Comparison of ENCODE assay signal across 8 cellular contexts in the genomic region with DNA sequence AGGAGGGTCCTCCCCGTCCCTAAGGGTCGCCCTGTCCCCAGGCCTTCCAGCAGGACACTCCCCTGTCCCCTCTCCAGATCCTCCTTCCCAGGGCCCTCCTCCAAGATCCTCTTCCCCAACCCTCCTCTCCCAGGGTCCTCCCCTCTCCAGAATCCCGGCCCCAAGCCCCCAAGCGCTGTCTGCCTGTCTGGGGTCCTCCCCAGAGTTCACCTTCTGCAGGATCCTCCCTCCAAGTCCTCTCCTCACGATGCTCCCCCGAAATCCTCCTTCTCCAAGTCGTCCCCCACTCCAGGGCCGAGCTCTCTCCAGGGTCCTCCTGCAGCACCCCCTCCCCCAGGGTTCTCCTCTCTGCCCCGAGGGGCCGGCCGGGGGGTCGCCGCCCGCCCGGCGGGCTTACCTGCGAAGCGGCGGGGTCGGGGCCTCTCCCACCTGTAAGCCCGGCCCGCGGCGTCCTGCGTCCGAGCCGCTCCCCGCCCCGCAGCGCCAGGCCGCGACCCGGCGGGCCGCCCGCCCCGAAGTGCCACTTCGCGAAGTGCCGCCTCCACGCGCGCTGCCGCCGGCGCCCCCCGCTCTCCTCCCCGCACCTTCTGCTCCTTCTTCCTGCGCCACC. TPM values are rescaled to one million over a fixed set of nuclear protein-coding genes. Genes with fewer than 3 reads are reported as not detected.
A peak's percentile ranks its signal among the peaks of the same experiment; 100 is the strongest.
DNase-seq lines count a peak whose midpoint lies in the region; ATAC-seq and TF ChIP-seq lines count a peak whose summit lies in the region.

No MANE protein-coding gene starts in this region.

- TF ChIP-seq CTCF in GM12864 (IDR thresholded peaks at IDR 0.05; ENCODE audit: low read depth, low read length, missing control alignments) (no peak), body of pancreas (IDR thresholded peaks at IDR 0.05) (no peak), liver (IDR thresholded peaks at IDR 0.05; ENCODE audit: low read depth, low read length, missing input control) (no peak), tibial nerve (IDR thresholded peaks at IDR 0.05) (no peak)

- H3K9me3 ChIP-seq in body of pancreas: no peaks in the 10 kb centered on the region
- H3K9me3 ChIP-seq in liver (ENCODE audit: control insufficient read depth in 4 of 4, low read length in 3 of 4): no peaks in the 10 kb centered on the region
- no peaks in the 10 kb centered on the region for H3K9me3 ChIP-seq in tibial nerve

- H3K4me3 ChIP-seq in GM12864 (ENCODE audit: low read depth, low read length) (peak overlapping the region; percentile 11; the same call in 1 of the 2 replicates), body of pancreas (peak overlapping the region in 1 of 2 donors; percentile 30), liver (ENCODE audit: low read depth in 1 of 3, low read length in 3 of 3) (peak overlapping the region; percentile 54 to 72 (median 57)), tibial nerve (peak overlapping the region; percentile 43 to 74 (median 60))

- H3K27ac ChIP-seq in body of pancreas (peak overlapping the region in 3 of 4 donors; percentile 2 to 54 (median 10)), liver (ENCODE audit: low read depth in 1 of 2, low read length in 2 of 2) (peak overlapping the region; percentile 55 to 61), tibial nerve (peak overlapping the region in 3 of 4 donors; percentile 66 to 88 (median 71))

- TF ChIP-seq EP300 in tibial nerve (IDR thresholded peaks at IDR 0.05): no peak

- peak; percentile 9 for ATAC-seq in HG03354 (IDR thresholded peaks at IDR 0.05; ENCODE audit: poor library complexity, severe bottlenecking, unreplicated experiment)
- ATAC-seq in body of pancreas: peak; percentile 20
- ATAC-seq in GM18858 (IDR thresholded peaks at IDR 0.05; ENCODE audit: unreplicated experiment): no peak

- H3K4me1 ChIP-seq in body of pancreas (peaks cover 72% of the 10 kb centered on the region), liver (ENCODE audit: control insufficient read depth in 4 of 4, insufficient read depth in 4 of 4, low read length in 3 of 4) (peaks cover 24 to 76% (median 54%) of the 10 kb centered on the region in 4 donors), tibial nerve (peaks cover 0 to 63% (median 32%) of the 10 kb centered on the region in 4 donors)

- TF ChIP-seq RAD21 in liver (IDR thresholded peaks at IDR 0.05): no peak

- intact Hi-C loops in body of pancreas (cut with DNase I): no loop called here

- TF ChIP-seq POLR2A in body of pancreas (IDR thresholded peaks at IDR 0.05) (no peak), tibial nerve (IDR thresholded peaks at IDR 0.05) (no peak)

- WGBS in body of pancreas, 2 donors: 2 to 9% methylated on average over 7 to 24 of the region's 49 CpGs
- WGBS in liver: under 1% methylated on average over 49 of the region's 49 CpGs
- WGBS in tibial nerve, 2 donors: 1 to 4% methylated on average over 8 to 39 of the region's 49 CpGs

- DNase-seq in GM12864 (ENCODE audit: low read depth): no peak
- DNase-seq in body of pancreas: no peak
- DNase-seq in tibial nerve (ENCODE audit: low spot score in 2 of 2): no peak
- no peak for DNase-seq in NCI-H1092 treated with DMSO at 0.1 percent for 48 hours (lab: John Stamatoyannopoulos, UW)
- DNase-seq in DMS79 (lab: John Stamatoyannopoulos, UW): no peak

- peak overlapping the region; percentile 2 to 55 for H3K9ac ChIP-seq in liver (ENCODE audit: low read depth in 1 of 2, low read length in 2 of 2)

- H3K36me3 ChIP-seq in body of pancreas (replicated peaks in 1 of 2; ENCODE audit: insufficient read depth in 1 of 2, low read depth in 2 of 2) (no peaks in the 10 kb centered on the region), liver (ENCODE audit: control insufficient read depth in 4 of 4, insufficient read depth in 3 of 4, low read depth in 1 of 4, low read length in 3 of 4) (no peaks in the 10 kb centered on the region), tibial nerve (peaks cover 0 to 21% (median 0%) of the 10 kb centered on the region in 3 donors)

- no peaks in the 10 kb centered on the region for H3K27me3 ChIP-seq in body of pancreas
- no peaks in the 10 kb centered on the region for H3K27me3 ChIP-seq in liver (ENCODE audit: control insufficient read depth in 4 of 4, insufficient read depth in 4 of 4, low read length in 3 of 4)
- H3K27me3 ChIP-seq in tibial nerve: peaks cover 0 to under 1% of the 10 kb centered on the region in 2 donors

TF ChIP-seq in liver, 16 proteins besides CTCF, POLR2A, EP300 and RAD21:
- TF ChIP-seq FOXA1 (IDR thresholded peaks at IDR 0.05) (no peak), EGR1 (IDR thresholded peaks at IDR 0.05; ENCODE audit: low read depth in 2 of 2) (no peak), HNF4A (conservative IDR thresholded peaks at IDR 0.05) (no peak)

RNA-seq across cellular contexts. Expression of a gene that starts 0.7 kb away (rescaled TPM):
- total RNA-seq in body of pancreas (10 to 100 TPM in 1 of 2 donors, 1 to 10 TPM in 1; 8.0 to 11.5 TPM), liver (10 to 100 TPM in 1 of 2 donors, 1 to 10 TPM in 1; 8.1 to 42.5 TPM), tibial nerve (10 to 100 TPM; 49.5 to 81.2 (median 66.9) TPM)
- 10 to 100 TPM; 47.3 to 61.3 TPM for polyA plus RNA-seq in liver

RNA-seq across cellular contexts. Expression of a gene that starts 42.6 kb away (rescaled TPM):
- total RNA-seq in body of pancreas: 10 to 100 TPM; 10.4 to 32.3 TPM
- 10 to 100 TPM in 1 of 2 donors, 1 to 10 TPM in 1; 9.6 to 14.5 TPM for total RNA-seq in liver
- 10 to 100 TPM; 19.0 to 24.0 TPM for polyA plus RNA-seq in liver
- total RNA-seq in tibial nerve: 10 to 100 TPM; 30.6 to 46.3 (median 40.2) TPM

Comparison
In these comparisons a context has a peak if more than half of its experiments do, and no peak if none do; other contexts are left out.
1. H3K27ac ChIP-seq: peak in every context shown above with its lines; median percentile 71 in tibial nerve; 58 in liver; 10 in body of pancreas.